Comparison of ENCODE assay signal across 29 cellular contexts in genomic region chr11:41175304-41175972, GRCh38.
DNase-seq lines count a peak whose midpoint lies in the region; ATAC-seq, FAIRE-seq and TF ChIP-seq lines count a peak whose summit lies in the region.
"Had no signal": no experiment of that assay in that cellular context is flagged by ENCODE, and none has a peak within 500 bp of the region (broad histone marks: within the 10 kb centered on the region; RNA-seq: fewer than 3 reads in every experiment).

No MANE protein-coding gene starts in this region.

- H3K4me1 ChIP-seq in right lobe of liver (no peaks in the 10 kb centered on the region), suprapubic skin (no peaks in the 10 kb centered on the region)
- H3K4me1 ChIP-seq: pancreas, upper lobe of left lung had no signal

- ATAC-seq in right lobe of liver (peak in 2 of 4 donors; percentile 29 to 49), GM21515 (IDR thresholded peaks at IDR 0.05; ENCODE audit: unreplicated experiment) (no peak), GM19455 (IDR thresholded peaks at IDR 0.05; ENCODE audit: unreplicated experiment) (no peak)
- ATAC-seq: activated CD4-positive, alpha-beta T cell treated with anti-CD3 and anti-CD28 coated beads for 36 hours; activated naive CD8-positive, alpha-beta T cell treated with anti-CD3 and anti-CD28 coated beads, Interleukin-2, amount 50 U/mL, for 24 hours; left ventricle myocardium superior; natural killer cell; pancreas; right cardiac atrium; stimulated activated effector memory CD8-positive, alpha-beta T cell treated with anti-CD3 and anti-CD28 coated beads, Interleukin-12 subunit alpha, Interleukin-12 subunit beta, amount 100 ng/mL, for 72 hours had no signal

- H3K27me3 ChIP-seq in bronchial epithelial cell (ENCODE audit: control insufficient read depth, insufficient read depth, low read length) (no peaks in the 10 kb centered on the region), right lobe of liver (no peaks in the 10 kb centered on the region), suprapubic skin (no peaks in the 10 kb centered on the region)
- H3K27me3 ChIP-seq: pancreas, upper lobe of left lung had no signal

- TF ChIP-seq POLR2A in right lobe of liver (IDR thresholded peaks at IDR 0.05) (no peak), suprapubic skin (IDR thresholded peaks at IDR 0.05) (no peak)

- TF ChIP-seq CTCF in GM12865 (IDR thresholded peaks at IDR 0.05; ENCODE audit: insufficient read depth, low read depth, low read length, missing control alignments) (no peak), bronchial epithelial cell (IDR thresholded peaks at IDR 0.05; ENCODE audit: insufficient read depth, low read length, severe bottlenecking) (peak; percentile 10), right lobe of liver (IDR thresholded peaks at IDR 0.05) (peak in 3 of 4 donors; percentile 5 to 39 (median 8)), suprapubic skin (IDR thresholded peaks at IDR 0.05) (no peak)

- TF ChIP-seq EP300 in suprapubic skin (IDR thresholded peaks at IDR 0.05): no peak

- intact Hi-C loops in right lobe of liver (cut with DNase I): no loop called here
- intact Hi-C loops in posterior vena cava (cut with DNase I): no loop called here

- H3K27ac ChIP-seq in right lobe of liver: no peak overlapping the region
- H3K27ac ChIP-seq in suprapubic skin: no peak overlapping the region
- H3K27ac ChIP-seq: GM23248, pancreas, upper lobe of left lung had no signal

- H3K9me3 ChIP-seq in right lobe of liver (no peaks in the 10 kb centered on the region), suprapubic skin (no peaks in the 10 kb centered on the region)
- H3K9me3 ChIP-seq: pancreas, SK-N-SH, upper lobe of left lung had no signal

- WGBS in right lobe of liver (ENCODE audit: insufficient coverage, low coverage, low lambda C conversion rate, missing lambda C conversion rate): 35% methylated on average over 1 of the region's 1 CpG
- WGBS in suprapubic skin: 56% methylated on average over 1 of the region's 1 CpG

- FAIRE-seq in bronchial epithelial cell (lab: Jason Lieb, UNC): no peak
- FAIRE-seq: G401.6, keratinocyte, pancreas had no signal

- H3K36me3 ChIP-seq in bronchial epithelial cell (ENCODE audit: control insufficient read depth, insufficient read depth, low read length) (no peaks in the 10 kb centered on the region), right lobe of liver (no peaks in the 10 kb centered on the region), suprapubic skin (no peaks in the 10 kb centered on the region)
- H3K36me3 ChIP-seq: pancreas, upper lobe of left lung had no signal

- H3K4me3 ChIP-seq in GM12865 (ENCODE audit: low read depth, low read length): no peak overlapping the region
- H3K4me3 ChIP-seq in bronchial epithelial cell (ENCODE audit: low read depth, low read length): no peak overlapping the region
- no peak overlapping the region for H3K4me3 ChIP-seq in right lobe of liver
- H3K4me3 ChIP-seq in suprapubic skin: no peak overlapping the region
- H3K4me3 ChIP-seq: GM23248, pancreas, upper lobe of left lung had no signal

- DNase-seq in GM12865 (ENCODE audit: low read depth) (peak; percentile 16), NCI-H69 (lab: John Stamatoyannopoulos, UW) (peak; percentile 24), bronchial epithelial cell (ENCODE audit: low read depth) (peak; percentile 12), right lobe of liver (no peak), posterior vena cava (ENCODE audit: low spot score) (no peak), suprapubic skin (ENCODE audit: low spot score in 2 of 2) (no peak)
- DNase-seq: activated CD4-positive, alpha-beta T cell treated with anti-CD3 and anti-CD28 coated beads for 36 hours; activated gamma-delta T cell; activated naive CD8-positive, alpha-beta T cell treated with anti-CD3 and anti-CD28 coated beads, Interleukin-2, amount 50 U/mL, for 24 hours; activated T-cell treated with anti-CD3 and anti-CD28 coated beads for 4 hours; cerebellar nuclear complex; DMS153; GM23248; hippocampal formation; left ventricle myocardium superior; natural killer cell; NCI-H2029; NCI-H526; pancreas; right cardiac atrium; SK-N-SH; stimulated activated CD4-positive, alpha-beta T cell treated with anti-CD3 and anti-CD28 coated beads, Interleukin-12 subunit alpha, Interleukin-12 subunit beta, amount 100 ng/mL, for 4 hours; stimulated activated CD4-positive, alpha-beta T cell treated with anti-CD3 and anti-CD28 coated beads, Interleukin-4, amount 100 ng/mL, for 1 hour; upper lobe of left lung had no signal

Comparison
In these comparisons a context has a peak if more than half of its experiments do, and no peak if none do; other contexts are left out.
1. DNase-seq: peak in GM12865 (single experiment), NCI-H69 (single experiment) and bronchial epithelial cell (single experiment); none in right lobe of liver (0 of 3), posterior vena cava (single experiment) and suprapubic skin (0 of 2).
2. CTCF ChIP-seq: peak in bronchial epithelial cell (single experiment) and right lobe of liver (3 of 4); none in GM12865 (single experiment) and suprapubic skin (0 of 2).